In genomic region chr15:26892119-26892518, GRCh38 we compare ENCODE assay signal across 1 cellular context.
TF ChIP-seq lines count a peak whose summit lies in the region.

No MANE protein-coding gene starts in this region.

TF ChIP-seq in SK-N-SH treated with all-trans-retinoic acid at 6 μM for 48 hours, 23 proteins besides CTCF, POLR2A, EP300 and RAD21 (continued from another document):
- TF ChIP-seq TSHZ2 (CRISPR knock-in tag; IDR thresholded peaks at IDR 0.05), result no peak
- no peak for TF ChIP-seq ZNF565 (CRISPR knock-in tag; conservative IDR thresholded peaks at IDR 0.05; ENCODE audit: low read depth)
- TF ChIP-seq ZC3H10 (CRISPR knock-in tag; IDR thresholded peaks at IDR 0.05), result no peak
- no peak for TF ChIP-seq ZFP30 (CRISPR knock-in tag; IDR thresholded peaks at IDR 0.05)
- no peak for TF ChIP-seq TOX (CRISPR knock-in tag; IDR thresholded peaks at IDR 0.05; ENCODE audit: borderline replicate concordance)
- no peak for TF ChIP-seq ESRRG (CRISPR knock-in tag; IDR thresholded peaks at IDR 0.05)
